In genomic region chr10:111076191-111076681, GRCh38 we compare ENCODE assay signal across 9 cellular contexts. TPM values are rescaled to one million over a fixed set of nuclear protein-coding genes. Genes with fewer than 3 reads are reported as not detected.
DNase-seq lines count a peak whose midpoint lies in the region; ATAC-seq and TF ChIP-seq lines count a peak whose summit lies in the region.
"Had no signal": no experiment of that assay in that cellular context is flagged by ENCODE, and none has a peak within 500 bp of the region (broad histone marks: within the 10 kb centered on the region; RNA-seq: fewer than 3 reads in every experiment).

No MANE protein-coding gene starts in this region.

- ATAC-seq in left lung, result peak; percentile 92

- H3K9me3 ChIP-seq in colonic mucosa, result no peaks in the 10 kb centered on the region
- H3K9me3 ChIP-seq in left lung, result no peaks in the 10 kb centered on the region

- TF ChIP-seq CTCF in HFF-Myc (IDR thresholded peaks at IDR 0.05; ENCODE audit: low read depth, low read length, missing control alignments) (peak; percentile 66), colonic mucosa (IDR thresholded peaks at IDR 0.05) (peak; percentile 78), left lung (IDR thresholded peaks at IDR 0.05) (peak; percentile 70 to 77)

- peak overlapping the region; percentile 60 to 63 for H3K9ac ChIP-seq in colonic mucosa (ENCODE audit: low read depth in 2 of 2, low read length in 2 of 2)

- DNase-seq in NCI-H1436 (lab: John Stamatoyannopoulos, UW), result peak; percentile 68
- DNase-seq in NCI-H1436 treated with DMSO at 0.1 percent for 48 hours (lab: John Stamatoyannopoulos, UW), result no peak
- no peak for DNase-seq in HFF-Myc (ENCODE audit: extremely low read depth, low read depth)
- DNase-seq in NCI-H1092 (lab: John Stamatoyannopoulos, UW), result peak; percentile 12
- peak; percentile 83 for DNase-seq in UCSD-AML1 (lab: John Stamatoyannopoulos, UW; ENCODE audit: unreplicated experiment)
- peak; percentile 77 for DNase-seq in colonic mucosa
- peak; percentile 56 to 87 for DNase-seq in left lung
- peak; percentile 25 to 53 for DNase-seq in stimulated activated CD4-positive, alpha-beta T cell treated with anti-CD3 and anti-CD28 coated beads, Interleukin-4, amount 100 ng/mL, for 4 hours
- DNase-seq: DND-41 had no signal

- H3K27me3 ChIP-seq in colonic mucosa, result peaks cover 11% of the 10 kb centered on the region
- peaks cover 55 to 85% of the 10 kb centered on the region in 2 donors for H3K27me3 ChIP-seq in left lung

- intact Hi-C loops in colonic mucosa (cut with DNase I), result loop anchor here (1.0 to 10.0 kb wide), 3 partner anchors 131 to 519 kb away; no protein-coding TSS in a partner anchor
- intact Hi-C loops in left lung (cut with DNase I), result no loop called here

- H3K4me1 ChIP-seq in colonic mucosa (peaks cover 10% of the 10 kb centered on the region), left lung (peaks cover 15 to 31% of the 10 kb centered on the region in 2 donors)

- H3K27ac ChIP-seq in colonic mucosa, result peak overlapping the region; percentile 60
- H3K27ac ChIP-seq in left lung, result no peak overlapping the region

- H3K36me3 ChIP-seq in colonic mucosa (no peaks in the 10 kb centered on the region), left lung (no peaks in the 10 kb centered on the region)

- H3K4me3 ChIP-seq in HFF-Myc (replicated peaks; ENCODE audit: low read depth, low read length) (peak overlapping the region; percentile 25), colonic mucosa (peak overlapping the region; percentile 76), left lung (peak overlapping the region; percentile 25 to 41)

RNA-seq across cellular contexts. Expression of gene ADRA2A, which starts 0.6 kb away (rescaled TPM):
- total RNA-seq in colonic mucosa (10 to 100 TPM; 12.8 to 14.3 TPM), left lung (1 to 10 TPM; 2.8 to 8.9 TPM)

Comparison
In these comparisons a context has a peak if more than half of its experiments do, and no peak if none do; other contexts are left out.
1. DNase-seq: peak in NCI-H1436 (single experiment), NCI-H1092 (single experiment), UCSD-AML1 (single experiment), colonic mucosa (single experiment), left lung (2 of 2) and stimulated activated CD4-positive, alpha-beta T cell treated with anti-CD3 and anti-CD28 coated beads, Interleukin-4, amount 100 ng/mL, for 4 hours (2 of 2); none in NCI-H1436 treated with DMSO at 0.1 percent for 48 hours (single experiment) and HFF-Myc (single experiment).
2. H3K4me3 ChIP-seq: peak in every context shown above with its lines; median percentile 76 in colonic mucosa; 33 in left lung; 25 in HFF-Myc.
3. Peak in every context shown above with its lines, with median percentiles within 50 percentile points of each other: CTCF ChIP-seq.